In the genomic region with DNA sequence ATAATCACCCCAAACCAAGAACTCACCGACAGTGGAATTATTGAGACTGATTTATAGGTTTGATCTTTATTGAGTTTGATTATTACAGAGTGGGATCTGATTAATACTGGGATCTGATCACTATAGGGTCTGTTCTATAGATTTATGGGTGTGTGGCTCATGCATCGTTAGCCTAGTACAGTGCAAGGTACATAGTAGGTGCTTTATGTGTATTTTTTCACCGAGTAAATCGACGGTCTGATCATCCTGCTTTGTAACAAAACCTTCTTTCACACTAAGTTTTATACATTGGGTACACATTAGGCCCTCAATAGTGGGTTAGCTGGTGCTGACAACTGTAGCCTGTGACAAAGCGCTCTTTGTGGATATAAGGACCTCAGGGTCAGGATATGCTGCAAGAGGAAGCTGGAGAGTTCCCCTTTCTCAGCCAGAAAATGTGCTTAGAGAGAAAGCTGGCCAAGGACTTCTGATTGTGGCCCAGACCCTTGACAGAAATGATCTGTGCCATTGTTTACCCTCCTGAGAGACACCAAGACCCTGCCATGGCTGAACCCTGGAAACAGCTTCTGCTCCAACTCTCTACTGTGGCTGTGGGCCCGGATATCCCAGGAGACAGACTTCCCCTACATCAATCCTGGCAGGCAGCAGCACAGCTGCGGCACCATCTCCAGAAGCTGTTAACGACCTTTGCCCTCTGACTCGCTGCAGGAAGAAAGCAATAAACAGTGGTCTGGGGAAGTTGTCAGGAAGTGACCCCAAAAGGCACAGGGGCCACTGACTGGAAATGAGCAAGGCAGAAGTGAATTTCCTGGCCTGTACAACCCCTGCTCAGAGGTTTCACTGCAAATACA, we compare ENCODE assay signal across 8 cellular contexts. TPM values are rescaled to one million over a fixed set of nuclear protein-coding genes. Genes with fewer than 3 reads are reported as not detected.
A peak's percentile ranks its signal among the peaks of the same experiment; 100 is the strongest.
DNase-seq lines count a peak whose midpoint lies in the region; ATAC-seq and TF ChIP-seq lines count a peak whose summit lies in the region.

No MANE protein-coding gene starts in this region.

- H3K4me3 Mint-ChIP-seq in activated CD4-positive, alpha-beta memory T cell treated with anti-CD3 and anti-CD28 coated beads for 36 hours, result no peak overlapping the region

- POLR2A ChIA-PET in SK-N-SH (lab: Yijun Ruan, JAX), result no interaction called here
- POLR2A ChIA-PET in activated CD4-positive, alpha-beta memory T cell treated with anti-CD3 and anti-CD28 coated beads for 36 hours (lab: Charles Lee), result no interaction called here

- no peaks in the 10 kb centered on the region for H3K79me2 ChIP-seq in SK-N-SH (ENCODE audit: insufficient read depth)

- no peak overlapping the region for H3K9ac ChIP-seq in SK-N-SH

- H3K9me3 ChIP-seq in SK-N-SH, result no peaks in the 10 kb centered on the region
- no peaks in the 10 kb centered on the region for H3K9me3 ChIP-seq in lower lobe of right lung
- H3K9me3 ChIP-seq in transverse colon, result no peaks in the 10 kb centered on the region

- H3K27me3 Mint-ChIP-seq in activated CD4-positive, alpha-beta memory T cell treated with anti-CD3 and anti-CD28 coated beads for 36 hours, result no peaks in the 10 kb centered on the region

- H3K9me2 ChIP-seq in SK-N-SH, result no peaks in the 10 kb centered on the region

- intact Hi-C loops in lower lobe of right lung (cut with DNase I), result no loop called here
- intact Hi-C loops in transverse colon (cut with DNase I; ENCODE audit: low total_unique reads), result no loop called here
- intact Hi-C loops in activated CD4-positive, alpha-beta memory T cell treated with anti-CD3 and anti-CD28 coated beads for 36 hours (cut with micrococcal nuclease), result no loop called here

- in situ Hi-C loops in transverse colon (cut with MboI; ENCODE audit: low pct_ligation_motif_present in 1 of 4, low pct_unique_long_range_greater_than_20kb in 1 of 4, low sequenced_read_pairs in 3 of 4), result no loop called here

- CTCF ChIA-PET in SK-N-SH (lab: Yijun Ruan, JAX), result interaction anchor here (0.7 to 1.0 kb wide), 2 partner anchors 23 to 71 kb away, joined by 3 read pairs; partner anchors contain the start of gene TAF10
- CTCF ChIA-PET in activated CD4-positive, alpha-beta memory T cell treated with anti-CD3 and anti-CD28 coated beads for 36 hours (lab: Charles Lee), result no interaction called here

- H3K27me3 ChIP-seq in SK-N-SH (ENCODE audit: insufficient read depth) (no peaks in the 10 kb centered on the region), lower lobe of right lung (ENCODE audit: low read depth) (no peaks in the 10 kb centered on the region), transverse colon (no peaks in the 10 kb centered on the region)

- H3K27ac Mint-ChIP-seq in activated CD4-positive, alpha-beta memory T cell treated with anti-CD3 and anti-CD28 coated beads for 36 hours, result no peak overlapping the region

- H4K20me1 ChIP-seq in SK-N-SH (ENCODE audit: insufficient read depth), result no peaks in the 10 kb centered on the region

- peak; percentile 39; the same call in 2 of the 3 replicates for ATAC-seq in SK-N-SH treated with all-trans-retinoic acid at 6 μM for 48 hours
- peak; percentile 56 to 64 for ATAC-seq in lower lobe of right lung

- no peak overlapping the region for H3K4me3 ChIP-seq in SK-N-SH (ENCODE audit: low read depth in 2 of 2, low read length in 1 of 2)
- no peak overlapping the region for H3K4me3 ChIP-seq in coronary artery
- H3K4me3 ChIP-seq in lower lobe of right lung, result no peak overlapping the region
- H3K4me3 ChIP-seq in transverse colon, result no peak overlapping the region

- H2AFZ ChIP-seq in SK-N-SH (ENCODE audit: low read depth), result no peak overlapping the region

- no peak for TF ChIP-seq CTCF in SK-N-SH (IDR thresholded peaks at IDR 0.05)
- TF ChIP-seq CTCF in coronary artery (IDR thresholded peaks at IDR 0.05), result no peak
- no peak for TF ChIP-seq CTCF in lower lobe of right lung (IDR thresholded peaks at IDR 0.05)
- TF ChIP-seq CTCF in transverse colon (IDR thresholded peaks at IDR 0.05), result no peak

- no peak for TF ChIP-seq POLR2A in transverse colon (IDR thresholded peaks at IDR 0.05)

- H3K36me3 Mint-ChIP-seq in activated CD4-positive, alpha-beta memory T cell treated with anti-CD3 and anti-CD28 coated beads for 36 hours, result peaks cover 1% of the 10 kb centered on the region

- no peaks in the 10 kb centered on the region for H3K9me3 Mint-ChIP-seq in activated CD4-positive, alpha-beta memory T cell treated with anti-CD3 and anti-CD28 coated beads for 36 hours

- no peaks in the 10 kb centered on the region for H3F3A ChIP-seq in SK-N-SH (replicated peaks; ENCODE audit: insufficient read depth)

- no peak for DNase-seq in SK-N-SH
- no peak for DNase-seq in coronary artery (ENCODE audit: low spot score)
- peak; percentile 56 for DNase-seq in lower lobe of right lung
- DNase-seq in transverse colon, result peak; percentile 49
- DNase-seq in HPDE6-E6E7 (ENCODE audit: extremely low spot score), result no peak
- no peak for DNase-seq in kidney glomerular epithelial cell (lab: John Stamatoyannopoulos, UW)
- no peak for DNase-seq in activated CD4-positive, alpha-beta memory T cell treated with anti-CD3 and anti-CD28 coated beads for 36 hours

- H3K36me3 ChIP-seq in SK-N-SH (replicated peaks in 1 of 2; ENCODE audit: control insufficient read depth in 1 of 2, insufficient read depth in 2 of 2, low read length in 1 of 2) (peaks cover 0 to 8% of the 10 kb centered on the region in 2 experiments), lower lobe of right lung (peaks cover 29% of the 10 kb centered on the region), transverse colon (no peaks in the 10 kb centered on the region)

- H3K4me1 ChIP-seq in SK-N-SH (ENCODE audit: control insufficient read depth in 1 of 2, insufficient read depth in 2 of 2, low read depth in 1 of 2, low read length in 1 of 2), result peaks cover 0 to 20% of the 10 kb centered on the region in 2 experiments; a peak in 1 of 4 replicates
- H3K4me1 ChIP-seq in lower lobe of right lung, result peaks cover 49% of the 10 kb centered on the region
- peaks cover 14 to 48% (median 22%) of the 10 kb centered on the region in 4 donors for H3K4me1 ChIP-seq in transverse colon

- no peak overlapping the region for H3K4me2 ChIP-seq in SK-N-SH

- H3K27ac ChIP-seq in SK-N-SH (ENCODE audit: low read depth in 2 of 2, low read length in 1 of 2), result no peak overlapping the region
- peak overlapping the region; percentile 12 to 62 for H3K27ac ChIP-seq in coronary artery
- H3K27ac ChIP-seq in lower lobe of right lung, result peak overlapping the region; percentile 78
- H3K27ac ChIP-seq in transverse colon, result peak overlapping the region; percentile 67 to 85 (median 73)

- TF ChIP-seq EP300 in SK-N-SH (IDR thresholded peaks at IDR 0.05; ENCODE audit: borderline replicate concordance in 1 of 2, low read depth in 1 of 2, low read length in 1 of 2), result no peak
- TF ChIP-seq EP300 in transverse colon (IDR thresholded peaks at IDR 0.05; ENCODE audit: low read depth), result peak; percentile 39

- H3K4me1 Mint-ChIP-seq in activated CD4-positive, alpha-beta memory T cell treated with anti-CD3 and anti-CD28 coated beads for 36 hours (ENCODE audit: low read depth), result no peaks in the 10 kb centered on the region

- no peak for TF ChIP-seq RAD21 in SK-N-SH (IDR thresholded peaks at IDR 0.05; ENCODE audit: low read length)

- 83% methylated on average over 10 of the region's 10 CpGs for WGBS in SK-N-SH (ENCODE audit: low lambda C conversion rate)
- 44 to 80% methylated on average over 2 to 10 of the region's 10 CpGs for WGBS in transverse colon (ENCODE audit: low coverage in 1 of 2), 2 donors

TF ChIP-seq in SK-N-SH treated with all-trans-retinoic acid at 6 μM for 48 hours, 23 proteins besides CTCF, POLR2A, EP300 and RAD21 (continues in another document):
- TF ChIP-seq ZFP30 (CRISPR knock-in tag; IDR thresholded peaks at IDR 0.05) (no peak), ZFP3 (CRISPR knock-in tag; IDR thresholded peaks at IDR 0.05) (no peak)

TF ChIP-seq in SK-N-SH, 30 proteins besides CTCF, POLR2A, EP300 and RAD21 (continues in another document):
- TF ChIP-seq SIN3A (IDR thresholded peaks at IDR 0.05; ENCODE audit: borderline replicate concordance, low read depth, low read length), result no peak

RNA-seq across cellular contexts. Expression of gene TPP1, which starts 16.1 kb away (rescaled TPM):
- 94.0 and 105 TPM in 2 replicates for polyA plus RNA-seq in SK-N-SH (2012; rRNA removed)
- 81.8 and 90.2 TPM in 2 replicates for polyA plus RNA-seq in SK-N-SH (2012; cell fraction: cytosol; rRNA removed)
- 115 and 129 TPM in 2 replicates for polyA plus RNA-seq in SK-N-SH (2012; cell fraction: nucleus; rRNA removed)
- total RNA-seq in lower lobe of right lung (231 TPM), transverse colon (100 to 1,000 TPM in 1 of 4 donors, 10 to 100 TPM in 3; 64.0 to 114 (median 74.0) TPM)
- total RNA-seq in activated CD4-positive, alpha-beta memory T cell treated with anti-CD3 and anti-CD28 coated beads for 36 hours, result 10 to 100 TPM; 53.2 to 56.6 TPM

RNA-seq across cellular contexts. Expression of gene DCHS1, which starts 20.3 kb away (rescaled TPM):
- polyA plus RNA-seq in SK-N-SH (2012; rRNA removed), result 3.0 and 5.7 TPM in 2 replicates
- polyA plus RNA-seq in SK-N-SH (2012; cell fraction: cytosol; rRNA removed), result 1.0 and 2.3 TPM in 2 replicates
- polyA plus RNA-seq in SK-N-SH (2012; cell fraction: nucleus; rRNA removed), result 8.8 and 12.0 TPM in 2 replicates
- total RNA-seq in lower lobe of right lung (23.2 TPM), transverse colon (10 to 100 TPM in 3 of 4 donors, 1 to 10 TPM in 1; 5.5 to 17.7 (median 14.0) TPM)
- under 1 TPM; 0.80 to 0.90 TPM for total RNA-seq in activated CD4-positive, alpha-beta memory T cell treated with anti-CD3 and anti-CD28 coated beads for 36 hours

RNA-seq across cellular contexts. Expression of gene TAF10, which starts 23.3 kb away (rescaled TPM):
- polyA plus RNA-seq in SK-N-SH (2012; rRNA removed), result 163 and 213 TPM in 2 replicates
- polyA plus RNA-seq in SK-N-SH (2012; cell fraction: cytosol; rRNA removed), result 157 and 188 TPM in 2 replicates
- polyA plus RNA-seq in SK-N-SH (2012; cell fraction: nucleus; rRNA removed), result 180 and 245 TPM in 2 replicates
- total RNA-seq in lower lobe of right lung (112 TPM), transverse colon (100 to 1,000 TPM in 1 of 4 donors, 10 to 100 TPM in 3; 35.7 to 114 (median 53.8) TPM)
- 100 to 1,000 TPM; 158 to 165 TPM for total RNA-seq in activated CD4-positive, alpha-beta memory T cell treated with anti-CD3 and anti-CD28 coated beads for 36 hours

RNA-seq across cellular contexts. Expression of gene ILK, which starts 31.7 kb away (rescaled TPM):
- polyA plus RNA-seq in SK-N-SH (2012; rRNA removed), result 241 and 268 TPM in 2 replicates
- 142 and 187 TPM in 2 replicates for polyA plus RNA-seq in SK-N-SH (2012; cell fraction: cytosol; rRNA removed)
- 370 and 429 TPM in 2 replicates for polyA plus RNA-seq in SK-N-SH (2012; cell fraction: nucleus; rRNA removed)
- total RNA-seq in lower lobe of right lung (135 TPM), transverse colon (100 to 1,000 TPM; 159 to 211 (median 169) TPM)
- 10 to 100 TPM; 89.2 to 95.8 TPM for total RNA-seq in activated CD4-positive, alpha-beta memory T cell treated with anti-CD3 and anti-CD28 coated beads for 36 hours

RNA-seq across cellular contexts. Expression of gene RRP8, which starts 31.9 kb away (rescaled TPM):
- 7.8 and 8.6 TPM in 2 replicates for polyA plus RNA-seq in SK-N-SH (2012; rRNA removed)
- 8.1 and 9.8 TPM in 2 replicates for polyA plus RNA-seq in SK-N-SH (2012; cell fraction: cytosol; rRNA removed)
- 16.9 and 18.8 TPM in 2 replicates for polyA plus RNA-seq in SK-N-SH (2012; cell fraction: nucleus; rRNA removed)
- total RNA-seq in lower lobe of right lung (16.5 TPM), transverse colon (100 to 1,000 TPM in 1 of 4 donors, 10 to 100 TPM in 2, 1 to 10 TPM in 1; 9.7 to 145 (median 48.2) TPM)
- 10 to 100 TPM; 34.9 to 37.5 TPM for total RNA-seq in activated CD4-positive, alpha-beta memory T cell treated with anti-CD3 and anti-CD28 coated beads for 36 hours

Comparison
In these comparisons a context has a peak if more than half of its experiments do, and no peak if none do; other contexts are left out.
1. DNase-seq: peak in lower lobe of right lung (single experiment) and transverse colon (single experiment); none in SK-N-SH (single experiment), coronary artery (single experiment), HPDE6-E6E7 (single experiment), kidney glomerular epithelial cell (single experiment) and activated CD4-positive, alpha-beta memory T cell treated with anti-CD3 and anti-CD28 coated beads for 36 hours (single experiment).
2. H3K27ac ChIP-seq: peak in coronary artery (2 of 2), lower lobe of right lung (single experiment) and transverse colon (4 of 4); none in SK-N-SH (0 of 2).